9 cellular contexts compared by ENCODE assay signal in genomic region chr12:21576431-21576830, GRCh38. TPM values are rescaled to one million over a fixed set of nuclear protein-coding genes. Genes with fewer than 3 reads are reported as not detected.
"Had no signal": no experiment of that assay in that cellular context is flagged by ENCODE, and none has a peak within 500 bp of the region (broad histone marks: within the 10 kb centered on the region; RNA-seq: fewer than 3 reads in every experiment).

No MANE protein-coding gene starts in this region.

- H3K4me3 ChIP-seq: GM12878 had no signal

- DNase-seq: GDM1, GF-D8 had no signal

- FAIRE-seq: G401.6, GM12878, GM12891, GM12892, GM18507, GM19239 had no signal

- ATAC-seq: GM12878 had no signal

RNA-seq across cellular contexts. Expression of gene GYS2, which starts 28.2 kb away (rescaled TPM):
- total RNA-seq: G401, GM12878 had no signal
- polyA plus RNA-seq: GM12878 had no signal

RNA-seq across cellular contexts. Expression of gene SPX, which starts 50.3 kb away (rescaled TPM):
- total RNA-seq: GM12878 had no signal
